Comparison of ENCODE assay signal across 9 cellular contexts in genomic region chrX:46575586-46575985, GRCh38. TPM values are rescaled to one million over a fixed set of nuclear protein-coding genes. Genes with fewer than 3 reads are reported as not detected.
DNase-seq lines count a peak whose midpoint lies in the region; ATAC-seq and TF ChIP-seq lines count a peak whose summit lies in the region.
"Had no signal": no experiment of that assay in that cellular context is flagged by ENCODE, and none has a peak within 500 bp of the region (broad histone marks: within the 10 kb centered on the region; RNA-seq: fewer than 3 reads in every experiment).

No MANE protein-coding gene starts in this region.

- H3K27me3 ChIP-seq in Loucy (ENCODE audit: insufficient read depth, low read length, poor library complexity, severe bottlenecking) (no peaks in the 10 kb centered on the region), ectodermal cell (ENCODE audit: control insufficient read depth, insufficient read depth, low read length, poor library complexity, severe bottlenecking) (peaks cover 21% of the 10 kb centered on the region)

- H3K27ac ChIP-seq in ectodermal cell (ENCODE audit: insufficient read depth, low read depth, low read length, poor library complexity, severe bottlenecking): no peak overlapping the region

- H3K27ac Mint-ChIP-seq in CD14-positive monocyte (no peak overlapping the region), nephron progenitor cell (no peak overlapping the region)

- H3K9ac ChIP-seq in Loucy (ENCODE audit: low read depth, low read length, poor library complexity, severe bottlenecking): peak overlapping the region; percentile 48

- H3K4me3 ChIP-seq in Loucy (ENCODE audit: low read length, poor library complexity, severe bottlenecking) (peak overlapping the region; percentile 71), ectodermal cell (ENCODE audit: insufficient read depth, low read depth, low read length) (peak overlapping the region; percentile 57)

- peak overlapping the region; percentile 79 to 92 for H3K4me3 Mint-ChIP-seq in CD14-positive monocyte
- H3K4me3 Mint-ChIP-seq in nephron progenitor cell: peak overlapping the region; percentile 73

- 0 out of 2 replicates have a peak overlapping the region, but pooled peaks have one; percentile 56 for H2AFZ ChIP-seq in Loucy (ENCODE audit: low read length)

- peak overlapping the region; percentile 80 for H3K4me2 ChIP-seq in Loucy (ENCODE audit: low read depth, low read length, poor library complexity, severe bottlenecking)

- H3K27me3 Mint-ChIP-seq in CD14-positive monocyte (ENCODE audit: low read depth in 3 of 3): peaks cover 2 to 24% (median 24%) of the 10 kb centered on the region in 3 donors
- peaks cover 15% of the 10 kb centered on the region for H3K27me3 Mint-ChIP-seq in nephron progenitor cell (ENCODE audit: low read depth, poor library complexity)

- H3K9me3 Mint-ChIP-seq in CD14-positive monocyte (peaks cover 0 to 16% (median 2%) of the 10 kb centered on the region in 7 donors), nephron progenitor cell (peaks cover 50% of the 10 kb centered on the region)

- TF ChIP-seq CTCF in CD14-positive monocyte (IDR thresholded peaks at IDR 0.05) (no peak), Loucy (conservative IDR thresholded peaks at IDR 0.05; ENCODE audit: low read length) (no peak), nephron progenitor cell (IDR thresholded peaks at IDR 0.05) (no peak)

- no peaks in the 10 kb centered on the region for H3K9me2 ChIP-seq in Loucy (replicated peaks; ENCODE audit: low read depth, low read length)

- peaks cover 3% of the 10 kb centered on the region for H3K79me2 ChIP-seq in Loucy (ENCODE audit: insufficient read depth, low read length)

- H3K4me1 Mint-ChIP-seq in CD14-positive monocyte (peaks cover 45% of the 10 kb centered on the region), nephron progenitor cell (peaks cover 22% of the 10 kb centered on the region)

- no peak for ATAC-seq in GM18873 (IDR thresholded peaks at IDR 0.05; ENCODE audit: low FRiP score, unreplicated experiment)

- WGBS in ectodermal cell, 2 experiments: 3 to 4% methylated on average over 6 of the region's 6 CpGs

- H3K36me3 ChIP-seq in Loucy (ENCODE audit: insufficient read depth, low read length) (no peaks in the 10 kb centered on the region), ectodermal cell (ENCODE audit: control insufficient read depth, insufficient read depth, low read length) (no peaks in the 10 kb centered on the region)

- DNase-seq in CD14-positive monocyte (ENCODE audit: low spot score): no peak
- DNase-seq in nephron progenitor cell: no peak
- no peak for DNase-seq in DMS153 (lab: John Stamatoyannopoulos, UW)
- DNase-seq in NK-92 (lab: John Stamatoyannopoulos, UW; ENCODE audit: unreplicated experiment): no peak
- no peak for DNase-seq in HT-29 (ENCODE audit: low spot score)
- DNase-seq: NCI-H1436 had no signal

- H3K36me3 Mint-ChIP-seq in CD14-positive monocyte (peaks cover 5 to 6% of the 10 kb centered on the region in 2 donors), nephron progenitor cell (ENCODE audit: low read depth) (no peaks in the 10 kb centered on the region)

- H3K9me3 ChIP-seq in Loucy (ENCODE audit: insufficient read depth, low read depth, low read length) (no peaks in the 10 kb centered on the region), ectodermal cell (ENCODE audit: control insufficient read depth, low read length) (no peaks in the 10 kb centered on the region)

- no peaks in the 10 kb centered on the region for H3F3A ChIP-seq in Loucy (ENCODE audit: low read depth)

- intact Hi-C loops in CD14-positive monocyte (cut with micrococcal nuclease): loop anchor here in 1 of 2 donors (10.0 kb wide), 1 partner anchor 49 kb away; no protein-coding TSS in a partner anchor

- H3K4me1 ChIP-seq in Loucy (ENCODE audit: insufficient read depth, low read length, poor library complexity, severe bottlenecking): peaks cover 20% of the 10 kb centered on the region
- H3K4me1 ChIP-seq in ectodermal cell (ENCODE audit: control insufficient read depth, insufficient read depth, low read length): peaks cover 6% of the 10 kb centered on the region

- H4K20me1 ChIP-seq in Loucy (ENCODE audit: insufficient read depth, low read length, poor library complexity, severe bottlenecking): no peaks in the 10 kb centered on the region

RNA-seq across cellular contexts. Expression of gene CHST7, which starts 2.0 kb away (rescaled TPM):
- polyA plus RNA-seq in CD14-positive monocyte: 10 to 100 TPM in 1 of 2 donors, 1 to 10 TPM in 1; 8.3 to 19.2 TPM
- 3.2 TPM for polyA plus RNA-seq in ectodermal cell (2013, experiment 1 of 4)
- polyA plus RNA-seq in ectodermal cell (2013, experiment 2 of 4): 2.5 TPM
- polyA plus RNA-seq in ectodermal cell (2013, experiment 3 of 4): 2.7 TPM
- polyA plus RNA-seq in ectodermal cell (2013, experiment 4 of 4): 3.0 TPM
- total RNA-seq in HT-29 (2014; rRNA removed; shearing (Covaris generic)): 0.89 and 2.3 TPM in 2 replicates

RNA-seq across cellular contexts. Expression of gene ZNF674, which starts 30.4 kb away (rescaled TPM):
- under 1 TPM; 0.65 to 0.93 TPM for polyA plus RNA-seq in CD14-positive monocyte
- 3.6 TPM for polyA plus RNA-seq in ectodermal cell (2013, experiment 1 of 4)
- 6.0 TPM for polyA plus RNA-seq in ectodermal cell (2013, experiment 2 of 4)
- polyA plus RNA-seq in ectodermal cell (2013, experiment 3 of 4): 3.6 TPM
- 3.0 TPM for polyA plus RNA-seq in ectodermal cell (2013, experiment 4 of 4)
- total RNA-seq in HT-29 (2014; rRNA removed; shearing (Covaris generic)): 2.6 and 4.0 TPM in 2 replicates
